In genomic region chr4:16464651-16465050, GRCh38 we compare ENCODE assay signal across 22 cellular contexts.
"Had no signal": no experiment of that assay in that cellular context is flagged by ENCODE, and none has a peak within 500 bp of the region (broad histone marks: within the 10 kb centered on the region; RNA-seq: fewer than 3 reads in every experiment).

No MANE protein-coding gene starts in this region.

- H3K36me3 ChIP-seq: MG63, Peyer's patch, SJCRH30, WERI-Rb-1 had no signal

- H3K27ac Mint-ChIP-seq: activated CD8-positive, alpha-beta T cell treated with anti-CD3 and anti-CD28 coated beads, Interleukin-2, amount 10 ng/mL, durations not matched to agents 7 days and 5 days; activated naive CD8-positive, alpha-beta T cell treated with anti-CD3 and anti-CD28 coated beads, Interleukin-2, amount 10 ng/mL, durations not matched to agents 7 days and 5 days had no signal

- H3K27ac ChIP-seq: body of pancreas, Peyer's patch, RWPE1, SJCRH30, WERI-Rb-1 had no signal

- H3K4me1 Mint-ChIP-seq: activated naive CD8-positive, alpha-beta T cell treated with anti-CD3 and anti-CD28 coated beads, Interleukin-2, amount 10 ng/mL, durations not matched to agents 7 days and 5 days had no signal

- H3K4me3 ChIP-seq: body of pancreas, MG63, Peyer's patch, SJCRH30 had no signal

- H3K4me3 Mint-ChIP-seq: activated CD8-positive, alpha-beta T cell treated with anti-CD3 and anti-CD28 coated beads, Interleukin-2, amount 10 ng/mL, durations not matched to agents 7 days and 5 days; activated naive CD8-positive, alpha-beta T cell treated with anti-CD3 and anti-CD28 coated beads, Interleukin-2, amount 10 ng/mL, durations not matched to agents 7 days and 5 days had no signal

- H3K4me1 ChIP-seq: body of pancreas, Peyer's patch, SJCRH30 had no signal

- H3K27me3 ChIP-seq: body of pancreas, MG63, Peyer's patch, SJCRH30 had no signal

- H3K36me3 Mint-ChIP-seq: activated naive CD8-positive, alpha-beta T cell treated with anti-CD3 and anti-CD28 coated beads, Interleukin-2, amount 10 ng/mL, durations not matched to agents 7 days and 5 days had no signal

- H3K9me3 Mint-ChIP-seq: activated naive CD8-positive, alpha-beta T cell treated with anti-CD3 and anti-CD28 coated beads, Interleukin-2, amount 10 ng/mL, durations not matched to agents 7 days and 5 days had no signal

- H3K9me3 ChIP-seq: body of pancreas, MG63, Peyer's patch, SJCRH30, SK-N-SH had no signal

- ATAC-seq: activated CD8-positive, alpha-beta T cell treated with anti-CD3 and anti-CD28 coated beads, Interleukin-2, amount 10 ng/mL, durations not matched to agents 7 days and 5 days; body of pancreas had no signal

- DNase-seq: activated CD4-positive, alpha-beta T cell treated with anti-CD3 and anti-CD28 coated beads for 4 hours; activated CD8-positive, alpha-beta memory T cell treated with anti-CD3 and anti-CD28 coated beads, Interleukin-2, amount 50 U/mL, for 48 hours; activated CD8-positive, alpha-beta T cell treated with anti-CD3 and anti-CD28 coated beads, Interleukin-2, amount 10 ng/mL, durations not matched to agents 7 days and 5 days; activated naive CD4-positive, alpha-beta T cell treated with anti-CD3 and anti-CD28 coated beads, Interleukin-2, amount 50 U/mL, for 16 hours; activated naive CD8-positive, alpha-beta T cell treated with anti-CD3 and anti-CD28 coated beads, Interleukin-2, amount 10 ng/mL, durations not matched to agents 7 days and 5 days; activated T-cell treated with anti-CD3 and anti-CD28 coated beads, Interleukin-2, amount 50 U/mL, for 1 hour; aorta; body of pancreas; MG63; NCI-H1105 treated with DMSO at 0.1 percent for 48 hours; NCI-H1436 treated with DMSO at 0.1 percent for 48 hours; NCI-H187; NCI-H2081; NCI-H446; NCI-H524; Peyer's patch; Right ventricle myocardium superior; SJCRH30; SK-N-SH; T-helper 1 cell; WERI-Rb-1 had no signal
